Comparison of ENCODE assay signal across 10 cellular contexts in genomic region chr4:142350886-142351285, GRCh38.
DNase-seq lines count a peak whose midpoint lies in the region; ATAC-seq and TF ChIP-seq lines count a peak whose summit lies in the region.
"Had no signal": no experiment of that assay in that cellular context is flagged by ENCODE, and none has a peak within 500 bp of the region (broad histone marks: within the 10 kb centered on the region; RNA-seq: fewer than 3 reads in every experiment).

No MANE protein-coding gene starts in this region.

- DNase-seq in Right ventricle myocardium inferior (ENCODE audit: missing footprints) (no peak), Right ventricle myocardium superior (no peak), RWPE2 (ENCODE audit: low spot score) (no peak), left ventricle myocardium superior (no peak), NCI-H187 (lab: John Stamatoyannopoulos, UW) (no peak), NCI-H82 treated with DMSO at 0.1 percent for 48 hours (lab: John Stamatoyannopoulos, UW; ENCODE audit: unreplicated experiment) (no peak), MV-4-11 (lab: John Stamatoyannopoulos, UW) (no peak)
- DNase-seq: NCI-H526 treated with DMSO at 0.1 percent for 48 hours had no signal

- H3K4me1 ChIP-seq in RWPE2 (ENCODE audit: insufficient read depth, poor library complexity, severe bottlenecking): peaks cover 86% of the 10 kb centered on the region

- no peak overlapping the region for H3K27ac ChIP-seq in RWPE2 (ENCODE audit: poor library complexity, severe bottlenecking)
- H3K27ac ChIP-seq: BLaER1 treated with 17β-estradiol and CSF1 and Interleukin-3, amounts not matched to agents 10 nM and 100 nM had no signal

- TF ChIP-seq CTCF in RWPE2 (IDR thresholded peaks at IDR 0.05; ENCODE audit: poor library complexity, severe bottlenecking): no peak

- peaks cover 7% of the 10 kb centered on the region; the same call in 1 of the 2 replicates for H3K36me3 ChIP-seq in RWPE2 (ENCODE audit: low read depth)
- H3K36me3 ChIP-seq: BLaER1 treated with 17β-estradiol and CSF1 and Interleukin-3, amounts not matched to agents 10 nM and 100 nM had no signal

- H3K4me3 ChIP-seq in RWPE2 (ENCODE audit: severe bottlenecking): no peak overlapping the region
- H3K4me3 ChIP-seq: BLaER1 treated with 17β-estradiol and CSF1 and Interleukin-3, amounts not matched to agents 10 nM and 100 nM had no signal

- H3K9me3 ChIP-seq in RWPE2 (ENCODE audit: severe bottlenecking): no peaks in the 10 kb centered on the region
- H3K9me3 ChIP-seq: BLaER1 treated with 17β-estradiol and CSF1 and Interleukin-3, amounts not matched to agents 10 nM and 100 nM had no signal

- intact Hi-C loops in Right ventricle myocardium inferior (cut with DNase I) (loop anchor here (5.0 kb wide), 3 partner anchors 229 to 496 kb away; partner anchors contain the start of gene INPP4B), Right ventricle myocardium superior (cut with DNase I) (no loop called here), left ventricle myocardium superior (cut with micrococcal nuclease) (loop anchor here (5.0 to 10.0 kb wide), 3 partner anchors 226 to 491 kb away; no protein-coding TSS in a partner anchor)

- ATAC-seq in Right ventricle myocardium inferior (peak; percentile 27), Right ventricle myocardium superior (ENCODE audit: poor library complexity) (no peak), RWPE2 (ENCODE audit: low read depth) (peak; percentile 61), left ventricle myocardium superior (peak; percentile 29), HG03469 (IDR thresholded peaks at IDR 0.05; ENCODE audit: unreplicated experiment) (no peak)

- no peaks in the 10 kb centered on the region for H3K27me3 ChIP-seq in RWPE2 (ENCODE audit: insufficient read depth, poor library complexity, severe bottlenecking)
- H3K27me3 ChIP-seq: BLaER1 treated with 17β-estradiol and CSF1 and Interleukin-3, amounts not matched to agents 10 nM and 100 nM had no signal

Comparison
In these comparisons a context has a peak if more than half of its experiments do, and no peak if none do; other contexts are left out.
1. ATAC-seq: peak in Right ventricle myocardium inferior (single experiment), RWPE2 (single experiment) and left ventricle myocardium superior (single experiment); none in Right ventricle myocardium superior (single experiment) and HG03469 (single experiment).